In genomic region chr15:92113832-92114231, GRCh38 we compare ENCODE assay signal across 23 cellular contexts.
DNase-seq lines count a peak whose midpoint lies in the region; FAIRE-seq and TF ChIP-seq lines count a peak whose summit lies in the region.
"Had no signal": no experiment of that assay in that cellular context is flagged by ENCODE, and none has a peak within 500 bp of the region (broad histone marks: within the 10 kb centered on the region; RNA-seq: fewer than 3 reads in every experiment).

No MANE protein-coding gene starts in this region.

- H2AFZ ChIP-seq in H1 (ENCODE audit: low read length), result no peak overlapping the region

- no peak overlapping the region for H2BK15ac ChIP-seq in H1 (ENCODE audit: low read length)

- no peak overlapping the region for H3K9ac ChIP-seq in HUES48 (ENCODE audit: low read depth, low read length)
- H3K9ac ChIP-seq in H1 (replicated peaks in 1 of 4; ENCODE audit: extremely low read depth in 1 of 4, low read depth in 3 of 4, low read length in 3 of 4), result no peak overlapping the region
- H3K9ac ChIP-seq: BLaER1 treated with 17β-estradiol and CSF1 and Interleukin-3, amounts not matched to agents 10 nM and 100 nM had no signal

- no peaks in the 10 kb centered on the region for H3K79me2 ChIP-seq in H1 (ENCODE audit: control insufficient read depth in 1 of 2, insufficient read depth in 2 of 2, low read length in 2 of 2)

- H3K9me3 ChIP-seq in HUES48 (ENCODE audit: control insufficient read depth, insufficient read depth, low read length) (no peaks in the 10 kb centered on the region), H1 (ENCODE audit: insufficient read depth in 2 of 2, low read depth in 1 of 2, low read length in 1 of 2) (no peaks in the 10 kb centered on the region), adrenal gland (replicated peaks in 1 of 3) (no peaks in the 10 kb centered on the region)
- H3K9me3 ChIP-seq: BE2C; BLaER1 treated with 17β-estradiol and CSF1 and Interleukin-3, amounts not matched to agents 10 nM and 100 nM had no signal

- peak overlapping the region; percentile 42 for H3K27ac ChIP-seq in HUES48 (ENCODE audit: low read depth, low read length)
- H3K27ac ChIP-seq in H1 (ENCODE audit: low read depth, low read length), result no peak overlapping the region
- H3K27ac ChIP-seq in adrenal gland, result no peak overlapping the region
- H3K27ac ChIP-seq: 22Rv1; BLaER1 treated with 17β-estradiol and CSF1 and Interleukin-3, amounts not matched to agents 10 nM and 100 nM had no signal

- 0 out of 4 replicates have a peak, but pooled peaks of 1 of the 2 experiments have one; percentile 2 for TF ChIP-seq RAD21 in H1 (IDR thresholded peaks at IDR 0.05 in 1 of 2, conservative IDR thresholded peaks at IDR 0.05 in 1 of 2; ENCODE audit: low read depth in 2 of 2, low read length in 2 of 2)

- no peak overlapping the region for H3K14ac ChIP-seq in H1 (ENCODE audit: insufficient read length)

- peaks cover 21% of the 10 kb centered on the region for H3K27me3 ChIP-seq in HUES48 (ENCODE audit: control insufficient read depth, insufficient read depth, low read length)
- H3K27me3 ChIP-seq in H1 (replicated peaks in 1 of 4; ENCODE audit: control insufficient read depth in 3 of 4, extremely low read depth in 1 of 4, insufficient read depth in 3 of 4, low read length in 3 of 4), result no peaks in the 10 kb centered on the region
- no peaks in the 10 kb centered on the region for H3K27me3 ChIP-seq in adrenal gland
- H3K27me3 ChIP-seq: BE2C; BLaER1 treated with 17β-estradiol and CSF1 and Interleukin-3, amounts not matched to agents 10 nM and 100 nM had no signal

- TF ChIP-seq EP300 in H1 (IDR thresholded peaks at IDR 0.05; ENCODE audit: borderline replicate concordance in 1 of 2, low read depth in 2 of 2, low read length in 2 of 2), result no peak

- intact Hi-C loops in adrenal gland (cut with DNase I), result no loop called here

- no peak for TF ChIP-seq POLR2A in H1 (IDR thresholded peaks at IDR 0.05; ENCODE audit: control extremely low read depth in 1 of 2, low read depth in 2 of 2, low read length in 2 of 2)
- no peak for TF ChIP-seq POLR2A in adrenal gland (IDR thresholded peaks at IDR 0.05)

- POLR2A ChIA-PET in H1 (lab: Charles Lee; ENCODE audit: partially characterized antibody), result interaction anchor here (0.6 to 1.3 kb wide), 2 partner anchors 16 to 105 kb away, joined by 3 read pairs; no protein-coding TSS in a partner anchor

- no peak for TF ChIP-seq CTCF in H1 (IDR thresholded peaks at IDR 0.05; ENCODE audit: control extremely low read depth in 1 of 3, insufficient read depth in 1 of 3, low read depth in 1 of 3, low read length in 3 of 3)
- no peak for TF ChIP-seq CTCF in adrenal gland (IDR thresholded peaks at IDR 0.05)

- H3K4me1 ChIP-seq in HUES48 (ENCODE audit: control insufficient read depth, insufficient read depth, low read length) (peaks cover 49% of the 10 kb centered on the region), H1 (replicated peaks in 1 of 4; ENCODE audit: control insufficient read depth in 3 of 4, insufficient read depth in 4 of 4, low read length in 3 of 4) (peaks cover 16 to 29% (median 26%) of the 10 kb centered on the region in 4 experiments), adrenal gland (replicated peaks in 1 of 2) (peaks cover 22 to 27% of the 10 kb centered on the region in 2 donors)
- H3K4me1 ChIP-seq: BE2C had no signal

- no peaks in the 10 kb centered on the region for H3K79me1 ChIP-seq in H1 (ENCODE audit: low read depth, low read length)

- FAIRE-seq in H1 (lab: Jason Lieb, UNC), result peak; percentile 52
- FAIRE-seq: A204.1, D721Med, GM12891, GM18507 had no signal

- H2BK20ac ChIP-seq in H1 (ENCODE audit: low read length), result no peak overlapping the region

- DNase-seq in ELF-1 (ENCODE audit: low read depth, low spot score) (peak; percentile 44), H1 (ENCODE audit: low read depth in 1 of 2, low spot score in 2 of 2) (no peak), iPS-NIHi7 (ENCODE audit: extremely low spot score) (peak; percentile 23), SIG-M5 (lab: John Stamatoyannopoulos, UW) (no peak), adrenal gland (no peak)
- no peak for DNase-seq in stimulated activated CD4-positive, alpha-beta T cell treated with anti-CD3 and anti-CD28 coated beads, Interleukin-2, amount 100 ng/mL, for 48 hours
- DNase-seq: AML-193; BE2C; CD4-positive, alpha-beta T cell; CD8-positive, alpha-beta memory T cell; DMS 273 treated with DMSO at 0.1 percent for 48 hours; DMS79; EL; GF-D8; GOT3; H7 had no signal

- H3K18ac ChIP-seq in H1 (ENCODE audit: extremely low read depth, low read length), result no peak overlapping the region

- H3K56ac ChIP-seq in H1 (replicated peaks; ENCODE audit: insufficient read length, low read depth, low read length), result no peak overlapping the region

- no peak overlapping the region for H4K8ac ChIP-seq in H1 (ENCODE audit: extremely low read depth, insufficient read depth, low read length)

- H3K4ac ChIP-seq in H1 (replicated peaks; ENCODE audit: insufficient read length, low read depth, low read length), result no peak overlapping the region

- H2BK5ac ChIP-seq in H1 (ENCODE audit: low read depth, low read length), result no peak overlapping the region

- H3K23ac ChIP-seq in H1 (ENCODE audit: insufficient read length), result no peak overlapping the region

- CTCF ChIA-PET in H1 (lab: Charles Lee; ENCODE audit: partially characterized antibody), result interaction anchor here (1.1 to 4.6 kb wide), 5 partner anchors 9 to 114 kb away, joined by 4 to 25 read pairs (median 4); no protein-coding TSS in a partner anchor

- WGBS in H1 (ENCODE audit: extremely low coverage in 1 of 2, insufficient coverage in 1 of 2, insufficient read length in 1 of 2, insufficient replicate concordance in 2 of 2, low coverage in 1 of 2, low lambda C conversion rate in 2 of 2, missing lambda C conversion rate in 1 of 2), 2 experiments, result 59% methylated on average over 3 of the region's 3 CpGs; no CpG with 5 or more reads in 1 of the 2 experiments
- 87 to 93% (median 90%) methylated on average over 3 of the region's 3 CpGs for WGBS in adrenal gland, 4 donors

- no peak overlapping the region for H3K4me3 ChIP-seq in HUES48 (ENCODE audit: low read depth, low read length)
- H3K4me3 ChIP-seq in H1 (ENCODE audit: extremely low read depth in 1 of 4, insufficient read depth in 2 of 4, low read depth in 3 of 4, low read length in 4 of 4), result no peak overlapping the region
- H3K4me3 ChIP-seq in adrenal gland, result no peak overlapping the region
- H3K4me3 ChIP-seq: BLaER1 treated with 17β-estradiol and CSF1 and Interleukin-3, amounts not matched to agents 10 nM and 100 nM had no signal

- H2BK12ac ChIP-seq in H1 (ENCODE audit: low read depth, low read length), result no peak overlapping the region

- H4K91ac ChIP-seq in H1 (replicated peaks; ENCODE audit: insufficient read length, low read length), result no peak overlapping the region

- no peaks in the 10 kb centered on the region for H3K23me2 ChIP-seq in H1 (ENCODE audit: low read depth, low read length)

- no peak overlapping the region for H4K5ac ChIP-seq in H1 (ENCODE audit: insufficient read length, low read depth, low read length)

- peak overlapping the region in 1 of 2 experiments; percentile 35; a peak in 1 of 4 replicates for H3K4me2 ChIP-seq in H1 (ENCODE audit: insufficient read depth in 1 of 2, low read depth in 2 of 2, low read length in 2 of 2)
- H3K4me2 ChIP-seq: BLaER1 treated with 17β-estradiol and CSF1 and Interleukin-3, amounts not matched to agents 10 nM and 100 nM had no signal

- H2BK120ac ChIP-seq in H1 (replicated peaks; ENCODE audit: low read depth, low read length), result no peak overlapping the region

- no peaks in the 10 kb centered on the region for H4K20me1 ChIP-seq in H1 (replicated peaks in 1 of 2; ENCODE audit: control insufficient read depth in 1 of 2, insufficient read depth in 2 of 2, low read length in 2 of 2)

- no peaks in the 10 kb centered on the region for H3K36me3 ChIP-seq in HUES48 (ENCODE audit: control insufficient read depth, insufficient read depth, low read length)
- H3K36me3 ChIP-seq in H1 (ENCODE audit: control insufficient read depth in 2 of 4, insufficient read depth in 4 of 4, low read length in 3 of 4), result no peaks in the 10 kb centered on the region
- no peaks in the 10 kb centered on the region for H3K36me3 ChIP-seq in adrenal gland (replicated peaks in 1 of 2)
- H3K36me3 ChIP-seq: BE2C had no signal

- no peak overlapping the region for H2AK5ac ChIP-seq in H1 (ENCODE audit: low read depth, low read length)

TF ChIP-seq in H1, 55 proteins besides CTCF, POLR2A, EP300 and RAD21:
- TF ChIP-seq CREB1 (IDR thresholded peaks at IDR 0.05) (no peak), SP4 (IDR thresholded peaks at IDR 0.05; ENCODE audit: low read length) (no peak), JUND (IDR thresholded peaks at IDR 0.05; ENCODE audit: low read length) (no peak), CHD2 (IDR thresholded peaks at IDR 0.05; ENCODE audit: low read length) (no peak), NRF1 (IDR thresholded peaks at IDR 0.05; ENCODE audit: low read depth, low read length) (no peak), NANOG (IDR thresholded peaks at IDR 0.05; ENCODE audit: insufficient read depth, low read depth, low read length, poor library complexity, severe bottlenecking) (peak; percentile 86), POU5F1 (IDR thresholded peaks at IDR 0.05; ENCODE audit: low read depth, low read length) (no peak), TCF12 (IDR thresholded peaks at IDR 0.05; ENCODE audit: low read depth, low read length) (0 out of 2 replicates have a peak, but pooled peaks have one; percentile 30), SP1 (IDR thresholded peaks at IDR 0.05; ENCODE audit: low read depth, low read length) (peak; percentile 18; the same call in 1 of the 2 replicates), TEAD4 (IDR thresholded peaks at IDR 0.05; ENCODE audit: low read depth, low read length) (0 out of 2 replicates have a peak, but pooled peaks have one; percentile 27), CTBP2 (IDR thresholded peaks at IDR 0.05; ENCODE audit: borderline replicate concordance, insufficient read depth, insufficient read length, low read length) (peak; percentile 59), POLR2AphosphoS5 (IDR thresholded peaks at IDR 0.05; ENCODE audit: low read depth, low read length) (no peak)

Comparison
In these comparisons a context has a peak if more than half of its experiments do, and no peak if none do; other contexts are left out.
1. DNase-seq: peak in ELF-1 (single experiment) and iPS-NIHi7 (single experiment); none in H1 (0 of 2), stimulated activated CD4-positive, alpha-beta T cell treated with anti-CD3 and anti-CD28 coated beads, Interleukin-2, amount 100 ng/mL, for 48 hours (0 of 2), SIG-M5 (single experiment) and adrenal gland (0 of 7).